ENCODE assay signal across 1 cellular context in the genomic region with DNA sequence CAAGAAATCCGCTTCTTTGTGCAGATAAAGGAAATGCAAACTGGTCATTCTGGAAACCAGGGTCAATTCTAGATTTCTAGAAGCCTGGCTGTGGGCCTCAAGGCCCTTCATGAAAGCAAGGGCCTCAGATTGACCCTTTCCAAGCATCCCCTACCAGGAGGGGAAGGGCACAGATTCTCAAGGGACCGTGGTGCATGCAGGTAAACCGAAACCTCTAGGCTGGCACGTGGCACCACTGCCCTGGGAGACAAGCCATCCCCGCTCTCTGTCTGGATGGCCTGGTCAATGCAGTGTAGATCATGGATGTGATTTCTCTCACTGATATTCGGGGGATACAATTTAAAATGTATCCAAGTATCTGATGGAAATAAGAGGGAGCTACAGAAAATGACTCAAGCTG.
TF ChIP-seq lines count a peak whose summit lies in the region.

No MANE protein-coding gene starts in this region.

TF ChIP-seq in HepG2, 621 proteins besides CTCF, POLR2A, EP300 and RAD21 (continued from another document):
- TF ChIP-seq ZGPAT (CRISPR knock-in tag; IDR thresholded peaks at IDR 0.05) (no peak), GATAD2A (CRISPR knock-in tag; IDR thresholded peaks at IDR 0.05) (no peak), SIX1 (CRISPR knock-in tag; IDR thresholded peaks at IDR 0.05; ENCODE audit: borderline replicate concordance) (no peak), ZNF709 (CRISPR knock-in tag; IDR thresholded peaks at IDR 0.05) (no peak), POLR2G (IDR thresholded peaks at IDR 0.05; ENCODE audit: low read depth, low read length) (peak; percentile 70; the same call in 1 of the 2 replicates)
